In the genomic region with DNA sequence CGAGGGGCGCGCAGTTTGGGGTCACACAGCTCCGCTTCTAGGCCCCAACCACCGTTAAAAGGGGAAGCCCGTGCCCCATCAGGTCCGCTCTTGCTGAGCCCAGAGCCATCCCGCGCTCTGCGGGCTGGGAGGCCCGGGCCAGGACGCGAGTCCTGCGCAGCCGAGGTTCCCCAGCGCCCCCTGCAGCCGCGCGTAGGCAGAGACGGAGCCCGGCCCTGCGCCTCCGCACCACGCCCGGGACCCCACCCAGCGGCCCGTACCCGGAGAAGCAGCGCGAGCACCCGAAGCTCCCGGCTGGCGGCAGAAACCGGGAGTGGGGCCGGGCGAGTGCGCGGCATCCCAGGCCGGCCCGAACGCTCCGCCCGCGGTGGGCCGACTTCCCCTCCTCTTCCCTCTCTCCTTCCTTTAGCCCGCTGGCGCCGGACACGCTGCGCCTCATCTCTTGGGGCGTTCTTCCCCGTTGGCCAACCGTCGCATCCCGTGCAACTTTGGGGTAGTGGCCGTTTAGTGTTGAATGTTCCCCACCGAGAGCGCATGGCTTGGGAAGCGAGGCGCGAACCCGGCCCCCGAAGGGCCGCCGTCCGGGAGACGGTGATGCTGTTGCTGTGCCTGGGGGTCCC, we compare ENCODE assay signal across 8 cellular contexts. TPM values are rescaled to one million over a fixed set of nuclear protein-coding genes. Genes with fewer than 3 reads are reported as not detected.
DNase-seq lines count a peak whose midpoint lies in the region; ATAC-seq and TF ChIP-seq lines count a peak whose summit lies in the region.

A gene (plus strand): TSS at position 266 of the 620 bp plus-strand sequence. CDS start 269 bp downstream, at position 535.

- H3K27ac Mint-ChIP-seq in CD8-positive, alpha-beta T cell: peak within 1 kb of the TSS; percentile 94
- no peak within 1 kb of the TSS for H3K27ac Mint-ChIP-seq in glutamatergic neuron (ENCODE audit: unreplicated experiment)
- no peak within 1 kb of the TSS for H3K27ac Mint-ChIP-seq in progenitor cell of endocrine pancreas

- CTCF ChIA-PET in CD8-positive, alpha-beta T cell (lab: Charles Lee): interaction anchor here (0.7 to 4.3 kb wide), 42 partner anchors 10 to 381 kb away, joined by 3 to 44 read pairs (median 4); no protein-coding TSS in a partner anchor

- ATAC-seq in CD8-positive, alpha-beta T cell: peak; percentile 77
- peak; percentile 65 for ATAC-seq in GM19328 (IDR thresholded peaks at IDR 0.05; ENCODE audit: unreplicated experiment)
- ATAC-seq in HG03457 (IDR thresholded peaks at IDR 0.05; ENCODE audit: unreplicated experiment): peak; percentile 73

- intact Hi-C loops in CD8-positive, alpha-beta T cell (cut with DNase I, micrococcal nuclease): loop anchor here (1.0 to 5.0 kb wide), 15 partner anchors 8 to 475 kb away; a partner anchor contains a TSS

- H3K9me3 ChIP-seq in CD8-positive, alpha-beta T cell (ENCODE audit: low read length): no peaks in the 10 kb centered on the region
- H3K9me3 ChIP-seq in SJCRH30 (replicated peaks): no peaks in the 10 kb centered on the region

- H3K36me3 Mint-ChIP-seq in CD8-positive, alpha-beta T cell: peaks cover 43% of the 10 kb centered on the region
- H3K36me3 Mint-ChIP-seq in glutamatergic neuron (ENCODE audit: unreplicated experiment): no peaks in the 10 kb centered on the region
- H3K36me3 Mint-ChIP-seq in progenitor cell of endocrine pancreas (ENCODE audit: insufficient read depth): no peaks in the 10 kb centered on the region

- H3K4me1 ChIP-seq in CD8-positive, alpha-beta T cell (ENCODE audit: insufficient read depth, low read length): peaks cover 24% of the 10 kb centered on the region
- H3K4me1 ChIP-seq in SJCRH30 (0 out of 2 replicates have a peak, but pooled peaks cover 4% of the 10 kb centered on the region), urinary bladder (ENCODE audit: insufficient read depth) (no peaks in the 10 kb centered on the region)

- peak within 1 kb of the TSS; percentile 85 for H3K27ac ChIP-seq in CD8-positive, alpha-beta T cell (ENCODE audit: low read depth, low read length)
- H3K27ac ChIP-seq in SJCRH30 (peak within 1 kb of the TSS; percentile 87), urinary bladder (ENCODE audit: low read depth) (peak within 1 kb of the TSS; percentile 72)

- no peaks in the 10 kb centered on the region for H3K36me3 ChIP-seq in CD8-positive, alpha-beta T cell (ENCODE audit: insufficient read depth, low read length)
- no peaks in the 10 kb centered on the region for H3K36me3 ChIP-seq in SJCRH30
- no peaks in the 10 kb centered on the region for H3K36me3 ChIP-seq in urinary bladder (ENCODE audit: insufficient read depth)

- no peaks in the 10 kb centered on the region for H3K27me3 ChIP-seq in CD8-positive, alpha-beta T cell (ENCODE audit: insufficient read depth, low read length)
- no peaks in the 10 kb centered on the region for H3K27me3 ChIP-seq in SJCRH30

- peak; percentile 78 to 94 (median 84) for DNase-seq in CD8-positive, alpha-beta T cell
- DNase-seq in SJCRH30 (peak; percentile 76 to 77), glutamatergic neuron (peak; percentile 88), progenitor cell of endocrine pancreas (ENCODE audit: low spot score, unreplicated experiment) (peak; percentile 71)
- DNase-seq in activated gamma-delta T cell treated with anti-CD3 and anti-CD28 coated beads, Interleukin-2, amount 50 U/mL, for 16 hours (ENCODE audit: low read depth): peak; percentile 75

- H3K4me3 ChIP-seq in CD8-positive, alpha-beta T cell (ENCODE audit: low read depth, low read length): peak within 1 kb of the TSS; percentile 88
- H3K4me3 ChIP-seq in SJCRH30 (peak within 1 kb of the TSS; percentile 65), urinary bladder (ENCODE audit: low read depth, low read length) (peak within 1 kb of the TSS; percentile 50)

- TF ChIP-seq CTCF in CD8-positive, alpha-beta T cell (IDR thresholded peaks at IDR 0.05): peak; percentile 78
- TF ChIP-seq CTCF in glutamatergic neuron (IDR thresholded peaks at IDR 0.05; ENCODE audit: partially characterized antibody, unreplicated experiment) (peak; percentile 71), progenitor cell of endocrine pancreas (IDR thresholded peaks at IDR 0.05; ENCODE audit: unreplicated experiment) (peak; percentile 84)

- POLR2A ChIA-PET in CD8-positive, alpha-beta T cell (lab: Charles Lee): interaction anchor here (0.7 to 4.6 kb wide), 41 partner anchors 10 to 375 kb away, joined by 3 to 37 read pairs (median 4); no protein-coding TSS in a partner anchor

- peaks cover 53% of the 10 kb centered on the region for H3K4me1 Mint-ChIP-seq in CD8-positive, alpha-beta T cell (ENCODE audit: low read depth)
- H3K4me1 Mint-ChIP-seq in glutamatergic neuron (ENCODE audit: low read depth, unreplicated experiment) (peaks cover 2% of the 10 kb centered on the region), progenitor cell of endocrine pancreas (ENCODE audit: low read depth) (peaks cover 4% of the 10 kb centered on the region)

- H3K27me3 Mint-ChIP-seq in CD8-positive, alpha-beta T cell (ENCODE audit: low read depth): no peaks in the 10 kb centered on the region
- peaks cover 2% of the 10 kb centered on the region for H3K27me3 Mint-ChIP-seq in glutamatergic neuron (ENCODE audit: unreplicated experiment)
- H3K27me3 Mint-ChIP-seq in progenitor cell of endocrine pancreas: peaks cover 74% of the 10 kb centered on the region

- H3K9me3 Mint-ChIP-seq in CD8-positive, alpha-beta T cell: no peaks in the 10 kb centered on the region
- H3K9me3 Mint-ChIP-seq in glutamatergic neuron (ENCODE audit: unreplicated experiment) (no peaks in the 10 kb centered on the region), progenitor cell of endocrine pancreas (ENCODE audit: low read depth) (no peaks in the 10 kb centered on the region)

- peak within 1 kb of the TSS; percentile 89 for H3K4me3 Mint-ChIP-seq in CD8-positive, alpha-beta T cell
- H3K4me3 Mint-ChIP-seq in glutamatergic neuron (ENCODE audit: unreplicated experiment) (peak within 1 kb of the TSS; percentile 88), progenitor cell of endocrine pancreas (ENCODE audit: low read depth) (peak within 1 kb of the TSS; percentile 71)

- under 1% methylated on average over 67 of the region's 67 CpGs for WGBS in urinary bladder

RNA-seq across cellular contexts. Expression of the gene that starts here (rescaled TPM):
- total RNA-seq in CD8-positive, alpha-beta T cell: 100 to 1,000 TPM; 102 TPM
- 22.1 and 22.7 TPM in 2 replicates for total RNA-seq in SJCRH30 (2014; rRNA removed; shearing (Covaris generic))
- total RNA-seq in glutamatergic neuron (ENCODE audit: unreplicated experiment) (5.4 TPM), progenitor cell of endocrine pancreas (0.96 and 1.5 TPM in 2 replicates), urinary bladder (49.2 TPM)
- 5.2 TPM for polyA plus RNA-seq in urinary bladder

Comparison
In these comparisons a context has a peak if more than half of its experiments do, and no peak if none do; other contexts are left out.
1. Peak in every context shown above with its lines: DNase-seq, ATAC-seq, H3K4me3 ChIP-seq and H3K27ac ChIP-seq.